In genomic region chr3:11637901-11638668, GRCh38 we compare ENCODE assay signal across 8 cellular contexts. TPM values are rescaled to one million over a fixed set of nuclear protein-coding genes. Genes with fewer than 3 reads are reported as not detected.
DNase-seq lines count a peak whose midpoint lies in the region; ATAC-seq and TF ChIP-seq lines count a peak whose summit lies in the region.

No MANE protein-coding gene starts in this region.

- peak overlapping the region; percentile 55 for H3K4me3 ChIP-seq in AG04450 (ENCODE audit: low read depth, low read length)

- no peaks in the 10 kb centered on the region for H3K9me3 Mint-ChIP-seq in dendritic cell treated with granulocyte-macrophage colony-stimulating factor and Interleukin-4, amounts not matched to agents 40 ng/mL and 50 ng/mL, for 4 days
- no peaks in the 10 kb centered on the region for H3K9me3 Mint-ChIP-seq in naive thymus-derived CD8-positive, alpha-beta T cell

- peaks cover 26% of the 10 kb centered on the region for H3K36me3 Mint-ChIP-seq in dendritic cell treated with granulocyte-macrophage colony-stimulating factor and Interleukin-4, amounts not matched to agents 40 ng/mL and 50 ng/mL, for 4 days (ENCODE audit: low read depth)
- peaks cover 0 to 10% (median 0%) of the 10 kb centered on the region in 3 donors for H3K36me3 Mint-ChIP-seq in naive thymus-derived CD8-positive, alpha-beta T cell

- no peaks in the 10 kb centered on the region for H3K27me3 Mint-ChIP-seq in dendritic cell treated with granulocyte-macrophage colony-stimulating factor and Interleukin-4, amounts not matched to agents 40 ng/mL and 50 ng/mL, for 4 days
- no peaks in the 10 kb centered on the region for H3K27me3 Mint-ChIP-seq in naive thymus-derived CD8-positive, alpha-beta T cell

- no peak for TF ChIP-seq CTCF in AG04450 (IDR thresholded peaks at IDR 0.05; ENCODE audit: low read depth, low read length)

- no peaks in the 10 kb centered on the region for H3K9me3 ChIP-seq in AG04450 (ENCODE audit: control insufficient read depth, insufficient read depth, low read length)

- intact Hi-C loops in dendritic cell treated with granulocyte-macrophage colony-stimulating factor and Interleukin-4, amounts not matched to agents 40 ng/mL and 50 ng/mL, for 4 days (cut with micrococcal nuclease): no loop called here

- no peaks in the 10 kb centered on the region for H3K27me3 ChIP-seq in AG04450 (ENCODE audit: control insufficient read depth, insufficient read depth, low read length)

- DNase-seq in AG04450 (ENCODE audit: low read depth, low spot score): peak; percentile 21
- DNase-seq in NCI-H2227 treated with DMSO at 0.1 percent for 48 hours (lab: John Stamatoyannopoulos, UW): peak; percentile 41
- DNase-seq in naive thymus-derived CD8-positive, alpha-beta T cell: no peak

- no peak for ATAC-seq in naive thymus-derived CD8-positive, alpha-beta T cell
- ATAC-seq in GM21447 (IDR thresholded peaks at IDR 0.05; ENCODE audit: unreplicated experiment) (no peak), GM21367 (IDR thresholded peaks at IDR 0.05; ENCODE audit: unreplicated experiment) (no peak), HG03045 (IDR thresholded peaks at IDR 0.05; ENCODE audit: unreplicated experiment) (no peak), HG03280 (IDR thresholded peaks at IDR 0.05; ENCODE audit: unreplicated experiment) (no peak)

- peak overlapping the region; percentile 16 for H3K27ac Mint-ChIP-seq in dendritic cell treated with granulocyte-macrophage colony-stimulating factor and Interleukin-4, amounts not matched to agents 40 ng/mL and 50 ng/mL, for 4 days
- peak overlapping the region in 6 of 10 donors; percentile 21 to 66 (median 44) for H3K27ac Mint-ChIP-seq in naive thymus-derived CD8-positive, alpha-beta T cell

- POLR2A ChIA-PET in AG04450 (lab: Yijun Ruan, JAX): interaction anchor here (0.5 to 1.7 kb wide), 7 partner anchors 8 to 129 kb away, joined by 3 to 9 read pairs (median 6); no protein-coding TSS in a partner anchor
- POLR2A ChIA-PET in naive thymus-derived CD8-positive, alpha-beta T cell (lab: Charles Lee): no interaction called here

- peak overlapping the region; percentile 77 for H3K27ac ChIP-seq in AG04450 (ENCODE audit: low read depth, low read length)

- H3K4me3 Mint-ChIP-seq in dendritic cell treated with granulocyte-macrophage colony-stimulating factor and Interleukin-4, amounts not matched to agents 40 ng/mL and 50 ng/mL, for 4 days: no peak overlapping the region
- peak overlapping the region in 8 of 10 donors; percentile 0 to 96 (median 50) for H3K4me3 Mint-ChIP-seq in naive thymus-derived CD8-positive, alpha-beta T cell

- H3K4me1 Mint-ChIP-seq in dendritic cell treated with granulocyte-macrophage colony-stimulating factor and Interleukin-4, amounts not matched to agents 40 ng/mL and 50 ng/mL, for 4 days (ENCODE audit: low read depth): peaks cover 64% of the 10 kb centered on the region
- peaks cover 47 to 96% (median 85%) of the 10 kb centered on the region in 4 donors for H3K4me1 Mint-ChIP-seq in naive thymus-derived CD8-positive, alpha-beta T cell

- CTCF ChIA-PET in AG04450 (lab: Charles Lee): interaction anchor here (0.6 to 3.5 kb wide), 8 partner anchors 8 to 259 kb away, joined by 3 to 25 read pairs (median 4); no protein-coding TSS in a partner anchor

RNA-seq across cellular contexts. Expression of gene VGLL4, which starts 5.6 kb away (rescaled TPM):
- 27.6 and 30.5 TPM in 2 replicates for polyA plus RNA-seq in AG04450 (2011; rRNA removed)
- 37.8 and 42.7 TPM in 2 replicates for polyA minus RNA-seq in AG04450 (2011; rRNA and poly(A)+ RNA removed)
- 10 to 100 TPM; 28.9 to 31.3 TPM for total RNA-seq in naive thymus-derived CD8-positive, alpha-beta T cell
- 10 to 100 TPM; 19.3 to 25.7 (median 20.5) TPM for polyA plus RNA-seq in naive thymus-derived CD8-positive, alpha-beta T cell

Comparison
In these comparisons a context has a peak if more than half of its experiments do, and no peak if none do; other contexts are left out.
1. DNase-seq: peak in AG04450 (single experiment) and NCI-H2227 treated with DMSO at 0.1 percent for 48 hours (single experiment); none in naive thymus-derived CD8-positive, alpha-beta T cell (0 of 10).